Comparison of ENCODE assay signal across 8 cellular contexts in genomic region chrX:51614353-51614752, GRCh38. TPM values are rescaled to one million over a fixed set of nuclear protein-coding genes. Genes with fewer than 3 reads are reported as not detected.
A peak's percentile ranks its signal among the peaks of the same experiment; 100 is the strongest.
DNase-seq lines count a peak whose midpoint lies in the region; ATAC-seq and FAIRE-seq lines count a peak whose summit lies in the region.

No MANE protein-coding gene starts in this region.

- no peak overlapping the region for H3K4me3 ChIP-seq in Jurkat, Clone E6-1 (ENCODE audit: low read length)

- H3K4me1 Mint-ChIP-seq in activated CD4-positive, alpha-beta T cell treated with anti-CD3 and anti-CD28 coated beads, Interleukin-2, amount 10 ng/mL, durations not matched to agents 7 days and 5 days, result peaks cover 2% of the 10 kb centered on the region

- peak; percentile 7 for DNase-seq in activated CD4-positive, alpha-beta T cell treated with anti-CD3 and anti-CD28 coated beads, Interleukin-2, amount 10 ng/mL, durations not matched to agents 7 days and 5 days
- no peak for DNase-seq in activated CD4-positive, alpha-beta T cell treated with anti-CD3 and anti-CD28 coated beads for 4 hours
- DNase-seq in Jurkat, Clone E6-1 (ENCODE audit: low read depth, low spot score), result peak; percentile 9
- DNase-seq in iPS-NIHi7 (ENCODE audit: extremely low spot score) (peak; percentile 54), cerebellar nuclear complex (lab: John Stamatoyannopoulos, UW) (no peak), activated T-cell treated with anti-CD3 and anti-CD28 coated beads for 4 hours (no peak)

- peaks cover 28% of the 10 kb centered on the region for H3K27me3 Mint-ChIP-seq in activated CD4-positive, alpha-beta T cell treated with anti-CD3 and anti-CD28 coated beads, Interleukin-2, amount 10 ng/mL, durations not matched to agents 7 days and 5 days

- CTCF ChIA-PET in activated CD4-positive, alpha-beta T cell treated with anti-CD3 and anti-CD28 coated beads, Interleukin-2, amount 10 ng/mL, durations not matched to agents 7 days and 5 days (lab: Charles Lee), result no interaction called here

- POLR2A ChIA-PET in activated CD4-positive, alpha-beta T cell treated with anti-CD3 and anti-CD28 coated beads, Interleukin-2, amount 10 ng/mL, durations not matched to agents 7 days and 5 days (lab: Charles Lee), result no interaction called here

- no peak overlapping the region for H3K27ac Mint-ChIP-seq in activated CD4-positive, alpha-beta T cell treated with anti-CD3 and anti-CD28 coated beads, Interleukin-2, amount 10 ng/mL, durations not matched to agents 7 days and 5 days

- no peak for ATAC-seq in HG03280 (IDR thresholded peaks at IDR 0.05; ENCODE audit: unreplicated experiment)

- no peaks in the 10 kb centered on the region for H3K36me3 Mint-ChIP-seq in activated CD4-positive, alpha-beta T cell treated with anti-CD3 and anti-CD28 coated beads, Interleukin-2, amount 10 ng/mL, durations not matched to agents 7 days and 5 days (ENCODE audit: low read depth)

- no peaks in the 10 kb centered on the region for H3K9me3 Mint-ChIP-seq in activated CD4-positive, alpha-beta T cell treated with anti-CD3 and anti-CD28 coated beads, Interleukin-2, amount 10 ng/mL, durations not matched to agents 7 days and 5 days

- H3K4me3 Mint-ChIP-seq in activated CD4-positive, alpha-beta T cell treated with anti-CD3 and anti-CD28 coated beads, Interleukin-2, amount 10 ng/mL, durations not matched to agents 7 days and 5 days, result no peak overlapping the region

- FAIRE-seq in TTC549 (lab: Jason Lieb, UNC), result peak; percentile 77

RNA-seq across cellular contexts. Expression of gene CENPVL3, which starts 4.4 kb away (rescaled TPM):
- total RNA-seq in activated CD4-positive, alpha-beta T cell treated with anti-CD3 and anti-CD28 coated beads, Interleukin-2, amount 10 ng/mL, durations not matched to agents 7 days and 5 days, result not detected
- polyA plus RNA-seq in Jurkat, Clone E6-1 (2012; ENCODE audit: insufficient read depth, insufficient read length), result not detected

Comparison
In these comparisons a context has a peak if more than half of its experiments do, and no peak if none do; other contexts are left out.
1. DNase-seq: peak in activated CD4-positive, alpha-beta T cell treated with anti-CD3 and anti-CD28 coated beads, Interleukin-2, amount 10 ng/mL, durations not matched to agents 7 days and 5 days (single experiment), Jurkat, Clone E6-1 (single experiment) and iPS-NIHi7 (single experiment); none in activated CD4-positive, alpha-beta T cell treated with anti-CD3 and anti-CD28 coated beads for 4 hours (0 of 2), cerebellar nuclear complex (0 of 2) and activated T-cell treated with anti-CD3 and anti-CD28 coated beads for 4 hours (single experiment).